Comparison of ENCODE assay signal across 8 cellular contexts in the genomic region with DNA sequence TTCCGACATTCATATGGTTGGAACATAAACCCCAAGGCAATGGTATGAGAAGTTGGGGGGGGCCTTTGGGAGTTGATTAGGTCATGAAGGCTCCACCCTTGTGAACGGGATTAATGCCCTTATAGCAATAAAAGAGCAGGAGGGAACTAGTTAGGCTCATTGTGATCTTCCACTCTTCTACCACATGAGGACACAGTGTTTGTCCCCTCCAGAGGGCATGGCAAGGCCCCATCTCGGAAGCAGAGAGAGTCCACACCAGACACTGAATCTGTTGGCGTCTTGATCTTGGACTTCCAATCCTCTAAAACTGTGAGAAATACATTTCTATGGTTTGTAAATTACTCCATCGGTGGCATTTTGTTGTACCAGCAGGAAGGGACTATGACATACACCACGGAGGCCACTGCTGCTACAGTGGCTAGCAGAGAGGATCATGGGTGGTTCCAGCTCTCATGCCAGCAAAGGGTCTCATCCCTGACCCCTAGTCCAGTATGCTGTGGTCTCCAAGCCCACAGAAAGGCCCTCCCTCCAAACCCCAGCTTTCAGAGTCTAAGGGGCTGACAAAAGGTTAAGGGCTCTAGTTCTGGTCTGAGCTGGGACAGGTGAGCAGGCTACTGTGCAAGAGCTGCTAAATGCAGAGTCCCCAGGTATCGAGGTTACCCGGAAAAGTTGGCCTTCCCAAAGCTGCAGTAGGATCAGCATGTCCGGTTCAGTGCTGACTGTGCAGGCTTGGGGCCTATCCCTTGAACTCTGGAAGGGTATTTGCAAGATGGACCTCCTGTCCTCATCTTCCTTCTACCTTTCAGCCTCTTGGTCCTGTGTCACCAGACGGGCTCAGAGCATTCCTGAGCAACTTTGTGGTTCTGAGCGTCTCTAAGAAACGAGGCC. TPM values are rescaled to one million over a fixed set of nuclear protein-coding genes. Genes with fewer than 3 reads are reported as not detected.
DNase-seq lines count a peak whose midpoint lies in the region; ATAC-seq and TF ChIP-seq lines count a peak whose summit lies in the region.

No MANE protein-coding gene starts in this region.

- DNase-seq in activated CD4-positive, alpha-beta T cell treated with anti-CD3 and anti-CD28 coated beads for 36 hours = peak; percentile 63
- no peak for DNase-seq in activated CD4-positive, alpha-beta T cell treated with anti-CD3 and anti-CD28 coated beads, Interleukin-2, amount 50 U/mL, for 4 hours
- DNase-seq in right lobe of liver (peak in 2 of 3 donors; percentile 21 to 37), NCI-H1436 (lab: John Stamatoyannopoulos, UW) (no peak), EL (no peak), SK-N-DZ (ENCODE audit: low spot score) (no peak)

- H3K36me3 Mint-ChIP-seq in activated CD4-positive, alpha-beta T cell treated with anti-CD3 and anti-CD28 coated beads for 36 hours (ENCODE audit: low read depth) = peaks cover 68% of the 10 kb centered on the region
- peaks cover 26% of the 10 kb centered on the region for H3K36me3 Mint-ChIP-seq in activated naive CD8-positive, alpha-beta T cell

- POLR2A ChIA-PET in activated CD4-positive, alpha-beta T cell treated with anti-CD3 and anti-CD28 coated beads for 36 hours (lab: Charles Lee) = interaction anchor here (2.1 to 2.7 kb wide), 2 partner anchors 10 to 16 kb away, joined by 8 to 16 read pairs; no protein-coding TSS in a partner anchor

- TF ChIP-seq CTCF in right lobe of liver (IDR thresholded peaks at IDR 0.05) = no peak

- ATAC-seq in activated CD4-positive, alpha-beta T cell treated with anti-CD3 and anti-CD28 coated beads for 36 hours = peak; percentile 19
- ATAC-seq in right lobe of liver = no peak

- H3K4me1 Mint-ChIP-seq in activated CD4-positive, alpha-beta T cell treated with anti-CD3 and anti-CD28 coated beads for 36 hours = peaks cover 97% of the 10 kb centered on the region
- peaks cover 97% of the 10 kb centered on the region for H3K4me1 Mint-ChIP-seq in activated naive CD8-positive, alpha-beta T cell (ENCODE audit: low read depth)

- peaks cover 0 to 51% (median 23%) of the 10 kb centered on the region in 4 donors for H3K4me1 ChIP-seq in right lobe of liver

- H3K36me3 ChIP-seq in right lobe of liver = no peaks in the 10 kb centered on the region

- no peaks in the 10 kb centered on the region for H3K27me3 Mint-ChIP-seq in activated CD4-positive, alpha-beta T cell treated with anti-CD3 and anti-CD28 coated beads for 36 hours
- H3K27me3 Mint-ChIP-seq in activated naive CD8-positive, alpha-beta T cell = no peaks in the 10 kb centered on the region

- CTCF ChIA-PET in activated CD4-positive, alpha-beta T cell treated with anti-CD3 and anti-CD28 coated beads for 36 hours (lab: Charles Lee) = interaction anchor here (0.6 to 18.2 kb wide), 5 partner anchors 17 to 199 kb away, joined by 3 to 403 read pairs (median 4); no protein-coding TSS in a partner anchor

- intact Hi-C loops in activated CD4-positive, alpha-beta T cell treated with anti-CD3 and anti-CD28 coated beads for 36 hours (cut with DNase I, micrococcal nuclease) = no loop called here
- intact Hi-C loops in right lobe of liver (cut with DNase I) = no loop called here

- H3K9me3 ChIP-seq in right lobe of liver = no peaks in the 10 kb centered on the region

- peak overlapping the region; percentile 34 to 87 (median 82) for H3K27ac ChIP-seq in right lobe of liver
- peak overlapping the region; percentile 93 for H3K27ac ChIP-seq in temporal lobe (ENCODE audit: low read depth, low read length)

- H3K4me3 ChIP-seq in right lobe of liver = no peak overlapping the region

- no peaks in the 10 kb centered on the region for H3K9me3 Mint-ChIP-seq in activated CD4-positive, alpha-beta T cell treated with anti-CD3 and anti-CD28 coated beads for 36 hours (ENCODE audit: low read depth)
- no peaks in the 10 kb centered on the region for H3K9me3 Mint-ChIP-seq in activated naive CD8-positive, alpha-beta T cell (ENCODE audit: low read depth)

- H3K27me3 ChIP-seq in right lobe of liver = no peaks in the 10 kb centered on the region

- H3K27ac Mint-ChIP-seq in activated CD4-positive, alpha-beta T cell treated with anti-CD3 and anti-CD28 coated beads for 36 hours = peak overlapping the region; percentile 84
- peak overlapping the region; percentile 98 for H3K27ac Mint-ChIP-seq in activated naive CD8-positive, alpha-beta T cell

- whole genome bisulfite sequencing in right lobe of liver (ENCODE audit: insufficient coverage, low coverage, low lambda C conversion rate, missing lambda C conversion rate) = 79% methylated on average over 7 of the region's 12 CpGs

- peak overlapping the region; percentile 52 for H3K4me3 Mint-ChIP-seq in activated CD4-positive, alpha-beta T cell treated with anti-CD3 and anti-CD28 coated beads for 36 hours
- peak overlapping the region; percentile 78 for H3K4me3 Mint-ChIP-seq in activated naive CD8-positive, alpha-beta T cell

- no peak for TF ChIP-seq POLR2A in right lobe of liver (IDR thresholded peaks at IDR 0.05)

RNA-seq across cellular contexts. Expression of a gene that starts 12.2 kb away (rescaled TPM):
- 100 to 1,000 TPM; 325 to 389 TPM for total RNA-seq in activated CD4-positive, alpha-beta T cell treated with anti-CD3 and anti-CD28 coated beads for 36 hours
- total RNA-seq in right lobe of liver (under 1 TPM in 4 of 6 experiments, not detected in 2; 0.12 to 0.58 (median 0.28) TPM), temporal lobe (0.25 TPM)
- 0.07 TPM in 1 of 2 replicates, not detected in the other for polyA plus RNA-seq in SK-N-DZ (2014; cell fraction: cytosol; rRNA removed)
- polyA plus RNA-seq in SK-N-DZ (2014; cell fraction: nucleus; rRNA removed) = not detected in 2 replicates

RNA-seq across cellular contexts. Expression of a gene that starts 51.6 kb away (rescaled TPM):
- total RNA-seq in activated CD4-positive, alpha-beta T cell treated with anti-CD3 and anti-CD28 coated beads for 36 hours = 10 to 100 TPM; 10.8 to 12.8 TPM
- total RNA-seq in right lobe of liver (not detected), temporal lobe (not detected)
- polyA plus RNA-seq in SK-N-DZ (2014; cell fraction: cytosol; rRNA removed) = 0.09 TPM in 1 of 2 replicates, not detected in the other
- polyA plus RNA-seq in SK-N-DZ (2014; cell fraction: nucleus; rRNA removed) = not detected in 2 replicates

Comparison
In these comparisons a context has a peak if more than half of its experiments do, and no peak if none do; other contexts are left out.
1. DNase-seq: peak in activated CD4-positive, alpha-beta T cell treated with anti-CD3 and anti-CD28 coated beads for 36 hours (single experiment) and right lobe of liver (2 of 3); none in activated CD4-positive, alpha-beta T cell treated with anti-CD3 and anti-CD28 coated beads, Interleukin-2, amount 50 U/mL, for 4 hours (0 of 2), NCI-H1436 (single experiment), EL (single experiment) and SK-N-DZ (single experiment).
2. RNA of a gene that starts 12.2 kb away (total RNA-seq): 325 to 389 TPM in activated CD4-positive, alpha-beta T cell treated with anti-CD3 and anti-CD28 coated beads for 36 hours; 0.12 to 0.58 TPM in right lobe of liver and 0.25 TPM in temporal lobe (single experiment); every median in the first group is over 100 times any median in the second.
3. RNA of a gene that starts 51.6 kb away (total RNA-seq): 10.8 to 12.8 TPM in activated CD4-positive, alpha-beta T cell treated with anti-CD3 and anti-CD28 coated beads for 36 hours; not detected in right lobe of liver and not detected in temporal lobe (single experiment); every median in the first group is over 10 times any median in the second.